Comparison of ENCODE assay signal across 1 cellular context in the genomic region with DNA sequence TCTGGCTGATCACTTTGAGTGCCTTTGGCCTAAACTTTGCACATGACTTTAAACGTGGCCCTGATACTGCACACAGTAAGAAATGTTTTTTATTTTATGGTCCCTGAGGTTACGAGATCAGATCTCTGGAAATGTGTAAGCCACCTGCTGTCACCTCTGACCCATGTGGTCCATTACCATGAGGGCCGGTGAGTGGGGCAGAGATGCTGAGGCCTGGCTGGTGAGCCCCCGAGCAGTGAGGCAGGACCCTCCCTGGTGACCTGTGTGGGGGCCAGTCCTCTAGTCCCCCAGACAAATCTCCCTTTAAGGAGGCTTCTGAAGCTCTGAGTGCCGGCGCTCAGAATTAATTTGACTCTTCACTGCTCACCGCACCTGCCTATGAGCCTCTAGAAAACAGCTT.
TF ChIP-seq lines count a peak whose summit lies in the region.

No MANE protein-coding gene starts in this region.

TF ChIP-seq in HepG2, 621 proteins besides CTCF, POLR2A, EP300 and RAD21:
- TF ChIP-seq, protein P1, sequence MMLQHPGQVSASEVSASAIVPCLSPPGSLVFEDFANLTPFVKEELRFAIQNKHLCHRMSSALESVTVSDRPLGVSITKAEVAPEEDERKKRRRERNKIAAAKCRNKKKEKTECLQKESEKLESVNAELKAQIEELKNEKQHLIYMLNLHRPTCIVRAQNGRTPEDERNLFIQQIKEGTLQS (CRISPR knock-in tag; IDR thresholded peaks at IDR 0.05) = no peak
- TF ChIP-seq, protein P2, sequence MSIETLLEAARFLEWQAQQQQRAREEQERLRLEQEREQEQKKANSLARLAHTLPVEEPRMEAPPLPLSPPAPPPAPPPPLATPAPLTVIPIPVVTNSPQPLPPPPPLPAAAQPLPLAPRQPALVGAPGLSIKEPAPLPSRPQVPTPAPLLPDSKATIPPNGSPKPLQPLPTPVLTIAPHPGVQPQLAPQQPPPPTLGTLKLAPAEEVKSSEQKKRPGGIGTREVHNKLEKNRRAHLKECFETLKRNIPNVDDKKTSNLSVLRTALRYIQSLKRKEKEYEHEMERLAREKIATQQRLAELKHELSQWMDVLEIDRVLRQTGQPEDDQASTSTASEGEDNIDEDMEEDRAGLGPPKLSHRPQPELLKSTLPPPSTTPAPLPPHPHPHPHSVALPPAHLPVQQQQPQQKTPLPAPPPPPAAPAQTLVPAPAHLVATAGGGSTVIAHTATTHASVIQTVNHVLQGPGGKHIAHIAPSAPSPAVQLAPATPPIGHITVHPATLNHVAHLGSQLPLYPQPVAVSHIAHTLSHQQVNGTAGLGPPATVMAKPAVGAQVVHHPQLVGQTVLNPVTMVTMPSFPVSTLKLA (IDR thresholded peaks at IDR 0.05) = peak; percentile 72
